ENCODE assay signal across 10 cellular contexts in genomic region chr1:8643542-8644536, GRCh38.
DNase-seq lines count a peak whose midpoint lies in the region; ATAC-seq and TF ChIP-seq lines count a peak whose summit lies in the region.
"Had no signal": no experiment of that assay in that cellular context is flagged by ENCODE, and none has a peak within 500 bp of the region (broad histone marks: within the 10 kb centered on the region; RNA-seq: fewer than 3 reads in every experiment).

No MANE protein-coding gene starts in this region.

- peaks cover 6% of the 10 kb centered on the region for H3K4me1 ChIP-seq in vagina
- H3K4me1 ChIP-seq: ascending aorta had no signal

- H3K9me3 Mint-ChIP-seq in naive B cell = no peaks in the 10 kb centered on the region

- peak overlapping the region; percentile 35 to 96 (median 73) for H3K27ac Mint-ChIP-seq in naive B cell

- no peak for TF ChIP-seq CTCF in vagina (IDR thresholded peaks at IDR 0.05)

- H3K4me1 Mint-ChIP-seq in naive B cell = peaks cover 52 to 59% (median 56%) of the 10 kb centered on the region in 3 donors

- H3K27ac ChIP-seq in vagina = no peak overlapping the region
- H3K27ac ChIP-seq: ascending aorta had no signal

- no peaks in the 10 kb centered on the region for H3K27me3 Mint-ChIP-seq in naive B cell

- DNase-seq in NCI-H2029 (lab: John Stamatoyannopoulos, UW) (peak; percentile 34), NCI-H2029 treated with DMSO at 0.1 percent for 48 hours (lab: John Stamatoyannopoulos, UW) (no peak), naive B cell (peak; percentile 68), SHP77 treated with DMSO at 0.1 percent for 48 hours (lab: John Stamatoyannopoulos, UW) (no peak), vagina (ENCODE audit: extremely low spot score in 2 of 2) (no peak), midbrain (lab: John Stamatoyannopoulos, UW) (no peak)
- DNase-seq: hippocampal formation had no signal

- H3K4me3 ChIP-seq in vagina = no peak overlapping the region
- H3K4me3 ChIP-seq: ascending aorta had no signal

- H3K4me3 Mint-ChIP-seq in naive B cell = peak overlapping the region in 5 of 8 donors; percentile 21 to 74 (median 46)

- no peak for TF ChIP-seq POLR2A in vagina (IDR thresholded peaks at IDR 0.05)

- intact Hi-C loops in vagina (cut with DNase I) = no loop called here

- peak; percentile 72 for ATAC-seq in GM21717 (IDR thresholded peaks at IDR 0.05; ENCODE audit: unreplicated experiment)
- ATAC-seq in HG03571 (IDR thresholded peaks at IDR 0.05; ENCODE audit: unreplicated experiment) = peak; percentile 75
- peak; percentile 100 for ATAC-seq in naive B cell (ENCODE audit: low read depth in 2 of 2)

- no peaks in the 10 kb centered on the region for H3K36me3 ChIP-seq in vagina
- H3K36me3 ChIP-seq: ascending aorta had no signal

- no peaks in the 10 kb centered on the region for H3K36me3 Mint-ChIP-seq in naive B cell

- no peaks in the 10 kb centered on the region for H3K9me3 ChIP-seq in vagina
- H3K9me3 ChIP-seq: ascending aorta had no signal

- H3K27me3 ChIP-seq in vagina = no peaks in the 10 kb centered on the region
- H3K27me3 ChIP-seq: ascending aorta had no signal

Comparison
In these comparisons a context has a peak if more than half of its experiments do, and no peak if none do; other contexts are left out.
1. DNase-seq: peak in NCI-H2029 (single experiment) and naive B cell (single experiment); none in NCI-H2029 treated with DMSO at 0.1 percent for 48 hours (single experiment), SHP77 treated with DMSO at 0.1 percent for 48 hours (single experiment), vagina (0 of 2) and midbrain (single experiment).
2. Peak in every context shown above with its lines, with median percentiles within 50 percentile points of each other: ATAC-seq.